Comparison of ENCODE assay signal across 16 cellular contexts in genomic region chr19:39816287-39817048, GRCh38. TPM values are rescaled to one million over a fixed set of nuclear protein-coding genes. Genes with fewer than 3 reads are reported as not detected.
"Had no signal": no experiment of that assay in that cellular context is flagged by ENCODE, and none has a peak within 500 bp of the region (broad histone marks: within the 10 kb centered on the region; RNA-seq: fewer than 3 reads in every experiment).

No MANE protein-coding gene starts in this region.

- ATAC-seq: esophagus mucosa; gastroesophageal sphincter; lower lobe of right lung; natural killer cell treated with Interleukin-12 subunit alpha and Interleukin-12 subunit beta and Interleukin-15 and Interleukin-18, amount 100 ng/mL, for 72 hours; upper lobe of right lung had no signal

- H3K36me3 ChIP-seq: brain microvascular endothelial cell, thoracic aorta had no signal

- H3K4me3 ChIP-seq: gastroesophageal sphincter, lower lobe of right lung, skin epidermis, thoracic aorta, upper lobe of right lung had no signal

- H3K4me1 ChIP-seq: gastroesophageal sphincter, lower lobe of right lung, upper lobe of right lung had no signal

- H3K9me3 ChIP-seq: gastroesophageal sphincter, lower lobe of right lung, thoracic aorta, upper lobe of right lung had no signal

- DNase-seq: activated CD4-positive, alpha-beta T cell treated with anti-CD3 and anti-CD28 coated beads for 1 hour; activated naive CD4-positive, alpha-beta T cell; activated T-cell treated with anti-CD3 and anti-CD28 coated beads for 4 hours; aorta; brain microvascular endothelial cell; cortex of kidney; lower lobe of right lung; retina; upper lobe of right lung had no signal

- H3K27ac ChIP-seq: brain microvascular endothelial cell, gastroesophageal sphincter, lower lobe of right lung, skin epidermis, thoracic aorta, upper lobe of right lung, VCaP had no signal

- H3K27me3 ChIP-seq: brain microvascular endothelial cell, gastroesophageal sphincter, upper lobe of right lung had no signal

RNA-seq across cellular contexts. Expression of gene LEUTX, which starts 37.8 kb away (rescaled TPM):
- total RNA-seq: aorta; esophagus mucosa; gastroesophageal sphincter; lower lobe of right lung; mesenteric fat pad; natural killer cell treated with Interleukin-12 subunit alpha and Interleukin-12 subunit beta and Interleukin-15 and Interleukin-18, amount 100 ng/mL, for 72 hours; thoracic aorta; upper lobe of right lung had no signal
- polyA plus RNA-seq: aorta had no signal
